ENCODE assay signal across 8 cellular contexts in the genomic region with DNA sequence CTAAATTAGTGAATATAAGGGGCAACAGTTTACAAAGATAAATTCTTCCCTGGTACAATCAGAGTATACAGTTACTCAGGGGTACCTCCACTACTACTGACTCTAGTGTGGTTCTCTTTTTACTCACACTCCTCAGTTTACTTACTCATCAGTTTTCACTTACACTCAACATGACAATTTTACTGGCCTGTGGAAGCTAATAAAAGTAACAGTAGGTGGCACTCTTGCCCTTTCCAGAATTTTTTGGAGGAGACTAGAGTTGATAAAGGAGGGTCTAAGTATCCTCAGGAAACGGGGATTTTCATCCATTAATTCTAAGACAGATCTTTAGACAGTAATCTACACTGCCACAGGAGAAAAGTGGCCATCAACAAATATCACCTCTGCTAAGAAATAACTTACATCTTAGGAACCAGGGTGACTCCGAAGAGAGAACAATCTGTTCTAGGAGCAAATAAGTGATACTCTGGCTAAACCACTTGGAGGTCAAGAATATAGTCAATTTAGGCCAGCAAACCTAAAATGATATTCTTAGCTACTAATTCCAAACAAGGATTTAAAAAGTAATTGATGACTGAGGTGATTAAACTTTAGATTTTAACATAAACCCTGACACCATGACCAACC.
DNase-seq lines count a peak whose midpoint lies in the region; ATAC-seq, FAIRE-seq and TF ChIP-seq lines count a peak whose summit lies in the region.

No MANE protein-coding gene starts in this region.

- TF ChIP-seq POLR2A in HCT116 (IDR thresholded peaks at IDR 0.05; ENCODE audit: borderline replicate concordance, extremely low read depth, insufficient read depth, insufficient read length): no peak

- no peak overlapping the region for H3K4me3 ChIP-seq in HCT116 (replicated peaks in 1 of 2; ENCODE audit: low read depth in 1 of 2, low read length in 2 of 2)
- H3K4me3 ChIP-seq in NT2/D1 (ENCODE audit: insufficient read length, low read depth): no peak overlapping the region
- no peak overlapping the region for H3K4me3 ChIP-seq in lower lobe of right lung
- no peak overlapping the region for H3K4me3 ChIP-seq in upper lobe of right lung

- POLR2A ChIA-PET in HCT116 (lab: Charles Lee): interaction anchor here (1.3 kb wide), 1 partner anchor 193 kb away, joined by 3 read pairs; no protein-coding TSS in a partner anchor

- H3K4me2 ChIP-seq in HCT116 (ENCODE audit: low read length): no peak overlapping the region

- H3K27ac ChIP-seq in HCT116 (ENCODE audit: low read depth, low read length): no peak overlapping the region
- H3K27ac ChIP-seq in lower lobe of right lung: no peak overlapping the region
- no peak overlapping the region for H3K27ac ChIP-seq in upper lobe of right lung

- H3K79me2 ChIP-seq in HCT116 (ENCODE audit: insufficient read depth, low read length): peaks cover 47% of the 10 kb centered on the region

- no peaks in the 10 kb centered on the region for H3K27me3 ChIP-seq in HCT116 (ENCODE audit: insufficient read depth, low read length)
- H3K27me3 ChIP-seq in NT2/D1 (ENCODE audit: insufficient read depth, insufficient read length): no peaks in the 10 kb centered on the region
- no peaks in the 10 kb centered on the region for H3K27me3 ChIP-seq in lower lobe of right lung (ENCODE audit: low read depth)
- no peaks in the 10 kb centered on the region for H3K27me3 ChIP-seq in upper lobe of right lung

- H3K9me3 ChIP-seq in HCT116 (ENCODE audit: control insufficient read depth in 1 of 2, insufficient read depth in 1 of 2, low read depth in 1 of 2, low read length in 2 of 2): no peaks in the 10 kb centered on the region
- H3K9me3 ChIP-seq in NT2/D1 (ENCODE audit: insufficient read depth, low read length): no peaks in the 10 kb centered on the region; the same call in 1 of the 2 replicates
- H3K9me3 ChIP-seq in lower lobe of right lung: no peaks in the 10 kb centered on the region
- H3K9me3 ChIP-seq in upper lobe of right lung: no peaks in the 10 kb centered on the region

- CTCF ChIA-PET in HCT116 (lab: Charles Lee): interaction anchor here (0.6 to 3.1 kb wide), 16 partner anchors 10 to 273 kb away, joined by 3 to 31 read pairs (median 3); no protein-coding TSS in a partner anchor

- no peaks in the 10 kb centered on the region for H3K4me1 ChIP-seq in HCT116 (ENCODE audit: control insufficient read depth in 1 of 2, insufficient read depth in 2 of 2, low read length in 2 of 2)
- no peaks in the 10 kb centered on the region for H3K4me1 ChIP-seq in NT2/D1 (ENCODE audit: insufficient read depth, insufficient read length)
- no peaks in the 10 kb centered on the region for H3K4me1 ChIP-seq in lower lobe of right lung
- peaks cover 6% of the 10 kb centered on the region for H3K4me1 ChIP-seq in upper lobe of right lung

- peak; percentile 88 for TF ChIP-seq RAD21 in HCT116 (IDR thresholded peaks at IDR 0.05; ENCODE audit: low read depth)

- H3K9ac ChIP-seq in HCT116 (ENCODE audit: low read length) (no peak overlapping the region), NT2/D1 (ENCODE audit: insufficient read length, low read depth) (no peak overlapping the region)

- BruUV-seq in HCT116 (replicated peaks; lab: Mats Ljungman, UMichigan): no TSS peak

- no peaks in the 10 kb centered on the region for H3K9me2 ChIP-seq in HCT116 (ENCODE audit: insufficient read depth)

- RAD21 ChIA-PET in HCT116 (lab: Charles Lee; ENCODE audit: low non-redundant PET in 1 of 2, low total read pairs in 2 of 2, uncharacterized antibody in 2 of 2, unreplicated experiment in 2 of 2): interaction anchor here (0.9 to 1.1 kb wide), 3 partner anchors 150 to 193 kb away, joined by 3 to 4 read pairs (median 4); no protein-coding TSS in a partner anchor

- ATAC-seq in HCT116 (peak; percentile 85), lower lobe of right lung (peak; percentile 66 to 75), upper lobe of right lung (peak; percentile 80), GM19035 (IDR thresholded peaks at IDR 0.05; ENCODE audit: unreplicated experiment) (no peak)

- DNase-seq in D721Med (ENCODE audit: insufficient read length, low spot score): no peak
- peak; percentile 31 for DNase-seq in HCT116 (ENCODE audit: low read depth, low spot score)
- DNase-seq in NT2/D1 (ENCODE audit: low read depth, low spot score): peak; percentile 46
- DNase-seq in dedifferentiated amniotic fluid mesenchymal stem cell (ENCODE audit: extremely low spot score): peak; percentile 54
- no peak for DNase-seq in lower lobe of right lung
- no peak for DNase-seq in upper lobe of right lung
- no peak for DNase-seq in cortex of kidney (lab: John Stamatoyannopoulos, UW)

- peak; percentile 41 for FAIRE-seq in D721Med (lab: Jason Lieb, UNC)

- no peaks in the 10 kb centered on the region; the same call in 1 of the 2 replicates for H4K20me1 ChIP-seq in HCT116 (ENCODE audit: insufficient read depth)

- no peak overlapping the region for H2AFZ ChIP-seq in HCT116 (ENCODE audit: low read depth, low read length, poor library complexity, severe bottlenecking)

- TF ChIP-seq CTCF in D721Med (IDR thresholded peaks at IDR 0.05; ENCODE audit: insufficient read depth, missing control alignments): peak; percentile 74
- TF ChIP-seq CTCF in HCT116 (IDR thresholded peaks at IDR 0.05 in 2 of 3, conservative IDR thresholded peaks at IDR 0.05 in 1 of 3; ENCODE audit: borderline replicate concordance in 1 of 3, insufficient read depth in 1 of 3, low read depth in 2 of 3, low read length in 2 of 3): peak; percentile 70 to 80 (median 77)
- peak; percentile 71 for TF ChIP-seq CTCF in lower lobe of right lung (IDR thresholded peaks at IDR 0.05)
- peak; percentile 80 for TF ChIP-seq CTCF in upper lobe of right lung (IDR thresholded peaks at IDR 0.05)

- H3K36me3 ChIP-seq in HCT116 (ENCODE audit: control insufficient read depth in 1 of 2, insufficient read depth in 2 of 2, low read length in 2 of 2): peaks cover 34% of the 10 kb centered on the region in 2 experiments
- peaks cover 48% of the 10 kb centered on the region for H3K36me3 ChIP-seq in NT2/D1 (ENCODE audit: insufficient read depth, insufficient read length, low read length)
- H3K36me3 ChIP-seq in lower lobe of right lung: peaks cover 73% of the 10 kb centered on the region
- peaks cover 51% of the 10 kb centered on the region for H3K36me3 ChIP-seq in upper lobe of right lung

- intact Hi-C loops in HCT116 (cut with micrococcal nuclease) (loop anchor here (1.0 to 5.0 kb wide), 5 partner anchors 149 to 426 kb away; no protein-coding TSS in a partner anchor), lower lobe of right lung (cut with DNase I) (loop anchor here (10.0 kb wide), 1 partner anchor 189 kb away; no protein-coding TSS in a partner anchor), upper lobe of right lung (cut with DNase I) (no loop called here)

TF ChIP-seq in HCT116, 20 proteins besides CTCF, POLR2A, EP300 and RAD21:
- TF ChIP-seq, protein P1, sequence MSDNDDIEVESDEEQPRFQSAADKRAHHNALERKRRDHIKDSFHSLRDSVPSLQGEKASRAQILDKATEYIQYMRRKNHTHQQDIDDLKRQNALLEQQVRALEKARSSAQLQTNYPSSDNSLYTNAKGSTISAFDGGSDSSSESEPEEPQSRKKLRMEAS (IDR thresholded peaks at IDR 0.05): no peak
- no peak for TF ChIP-seq SIN3A (IDR thresholded peaks at IDR 0.05; ENCODE audit: low read depth)
- no peak for TF ChIP-seq ZNF274 (IDR thresholded peaks at IDR 0.05; ENCODE audit: low read depth, low read length)
- TF ChIP-seq, protein P2, sequence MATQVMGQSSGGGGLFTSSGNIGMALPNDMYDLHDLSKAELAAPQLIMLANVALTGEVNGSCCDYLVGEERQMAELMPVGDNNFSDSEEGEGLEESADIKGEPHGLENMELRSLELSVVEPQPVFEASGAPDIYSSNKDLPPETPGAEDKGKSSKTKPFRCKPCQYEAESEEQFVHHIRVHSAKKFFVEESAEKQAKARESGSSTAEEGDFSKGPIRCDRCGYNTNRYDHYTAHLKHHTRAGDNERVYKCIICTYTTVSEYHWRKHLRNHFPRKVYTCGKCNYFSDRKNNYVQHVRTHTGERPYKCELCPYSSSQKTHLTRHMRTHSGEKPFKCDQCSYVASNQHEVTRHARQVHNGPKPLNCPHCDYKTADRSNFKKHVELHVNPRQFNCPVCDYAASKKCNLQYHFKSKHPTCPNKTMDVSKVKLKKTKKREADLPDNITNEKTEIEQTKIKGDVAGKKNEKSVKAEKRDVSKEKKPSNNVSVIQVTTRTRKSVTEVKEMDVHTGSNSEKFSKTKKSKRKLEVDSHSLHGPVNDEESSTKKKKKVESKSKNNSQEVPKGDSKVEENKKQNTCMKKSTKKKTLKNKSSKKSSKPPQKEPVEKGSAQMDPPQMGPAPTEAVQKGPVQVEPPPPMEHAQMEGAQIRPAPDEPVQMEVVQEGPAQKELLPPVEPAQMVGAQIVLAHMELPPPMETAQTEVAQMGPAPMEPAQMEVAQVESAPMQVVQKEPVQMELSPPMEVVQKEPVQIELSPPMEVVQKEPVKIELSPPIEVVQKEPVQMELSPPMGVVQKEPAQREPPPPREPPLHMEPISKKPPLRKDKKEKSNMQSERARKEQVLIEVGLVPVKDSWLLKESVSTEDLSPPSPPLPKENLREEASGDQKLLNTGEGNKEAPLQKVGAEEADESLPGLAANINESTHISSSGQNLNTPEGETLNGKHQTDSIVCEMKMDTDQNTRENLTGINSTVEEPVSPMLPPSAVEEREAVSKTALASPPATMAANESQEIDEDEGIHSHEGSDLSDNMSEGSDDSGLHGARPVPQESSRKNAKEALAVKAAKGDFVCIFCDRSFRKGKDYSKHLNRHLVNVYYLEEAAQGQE (IDR thresholded peaks at IDR 0.05; ENCODE audit: low read depth): no peak
- no peak for TF ChIP-seq FOSL1 (IDR thresholded peaks at IDR 0.05; ENCODE audit: low read depth)
- TF ChIP-seq, protein P3, sequence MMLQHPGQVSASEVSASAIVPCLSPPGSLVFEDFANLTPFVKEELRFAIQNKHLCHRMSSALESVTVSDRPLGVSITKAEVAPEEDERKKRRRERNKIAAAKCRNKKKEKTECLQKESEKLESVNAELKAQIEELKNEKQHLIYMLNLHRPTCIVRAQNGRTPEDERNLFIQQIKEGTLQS (IDR thresholded peaks at IDR 0.05): no peak
- TF ChIP-seq JUND (IDR thresholded peaks at IDR 0.05): no peak
- no peak for TF ChIP-seq EGR1 (IDR thresholded peaks at IDR 0.05; ENCODE audit: low read depth)
- TF ChIP-seq ZFX (IDR thresholded peaks at IDR 0.05): no peak
- TF ChIP-seq SRF (IDR thresholded peaks at IDR 0.05; ENCODE audit: low read depth): no peak
- TF ChIP-seq YY1 (IDR thresholded peaks at IDR 0.05; ENCODE audit: extremely low read depth, insufficient replicate concordance, low read depth, low read length): no peak

Comparison
In these comparisons a context has a peak if more than half of its experiments do, and no peak if none do; other contexts are left out.
1. DNase-seq: peak in HCT116 (single experiment), NT2/D1 (single experiment) and dedifferentiated amniotic fluid mesenchymal stem cell (single experiment); none in D721Med (single experiment), lower lobe of right lung (single experiment), upper lobe of right lung (single experiment) and cortex of kidney (single experiment).
2. Peak in every context shown above with its lines, with median percentiles within 50 percentile points of each other: CTCF ChIP-seq.